In the genomic region with DNA sequence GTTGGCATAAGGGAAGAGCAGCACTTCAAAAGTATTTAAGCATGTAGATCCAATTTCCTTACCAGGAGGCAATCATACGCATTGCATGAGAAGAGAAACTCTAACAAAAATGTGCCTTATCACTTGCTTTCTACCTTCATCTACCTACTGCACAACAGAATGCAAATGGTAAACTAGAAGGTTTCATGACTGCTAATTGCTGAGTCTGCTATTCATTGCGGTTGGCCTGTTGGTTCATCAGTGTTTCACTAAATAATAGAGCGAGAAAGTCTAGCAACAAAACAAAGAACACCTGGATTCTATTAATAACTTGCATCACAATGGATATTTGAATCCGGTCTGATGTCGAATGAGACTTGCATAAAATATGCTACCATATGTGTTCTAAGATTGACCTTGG, we compare ENCODE assay signal across 22 cellular contexts.
DNase-seq lines count a peak whose midpoint lies in the region; ATAC-seq, FAIRE-seq and TF ChIP-seq lines count a peak whose summit lies in the region.
"Had no signal": no experiment of that assay in that cellular context is flagged by ENCODE, and none has a peak within 500 bp of the region (broad histone marks: within the 10 kb centered on the region; RNA-seq: fewer than 3 reads in every experiment).

No MANE protein-coding gene starts in this region.

- CTCF ChIA-PET in HepG2 (lab: Yijun Ruan, JAX; ENCODE audit: low intra/inter-chr PET ratio, low total read pairs): no interaction called here

- H4K20me1 ChIP-seq in HepG2 (ENCODE audit: insufficient read depth, low read length): no peaks in the 10 kb centered on the region
- no peaks in the 10 kb centered on the region for H4K20me1 ChIP-seq in MM.1S (ENCODE audit: insufficient read depth, low read length)
- H4K20me1 ChIP-seq: BLaER1 treated with 17β-estradiol and CSF1 and Interleukin-3, amounts not matched to agents 10 nM and 100 nM had no signal

- in situ Hi-C loops in HepG2 (cut with HindIII; ENCODE audit: extremely low pct_ligation_motif_present, low pct_unique_long_range_greater_than_20kb): no loop called here

- 24% methylated on average over 5 of the region's 5 CpGs for WGBS in HepG2 (ENCODE audit: low lambda C conversion rate)
- 67% methylated on average over 5 of the region's 5 CpGs for WGBS in right lobe of liver (ENCODE audit: insufficient coverage, low coverage, low lambda C conversion rate, missing lambda C conversion rate)
- WGBS in endodermal cell (ENCODE audit: insufficient coverage in 1 of 2, insufficient read length in 1 of 2), 2 experiments: 94 to 98% methylated on average over 5 of the region's 5 CpGs

- peaks cover 11% of the 10 kb centered on the region for H3K4me1 Mint-ChIP-seq in endodermal cell
- H3K4me1 Mint-ChIP-seq: B cell had no signal

- H3K36me3 ChIP-seq in HepG2 (replicated peaks in 1 of 2; ENCODE audit: control insufficient read depth in 1 of 2, insufficient read depth in 2 of 2, low read length in 2 of 2) (no peaks in the 10 kb centered on the region), right lobe of liver (no peaks in the 10 kb centered on the region), MM.1S (replicated peaks; ENCODE audit: insufficient read depth, low read length) (no peaks in the 10 kb centered on the region), endodermal cell (ENCODE audit: control insufficient read depth, insufficient read depth, low read length) (no peaks in the 10 kb centered on the region), colonic mucosa (no peaks in the 10 kb centered on the region)
- H3K36me3 ChIP-seq: BLaER1 treated with 17β-estradiol and CSF1 and Interleukin-3, amounts not matched to agents 10 nM and 100 nM had no signal

- no peak for FAIRE-seq in HepG2 (lab: Jason Lieb, UNC)
- FAIRE-seq: A549, D721Med, G401.6, GM12891, GM19239 had no signal

- no peak for ATAC-seq in HepG2
- ATAC-seq in right lobe of liver: no peak
- ATAC-seq in GM19395 (IDR thresholded peaks at IDR 0.05; ENCODE audit: unreplicated experiment): no peak
- ATAC-seq: A549; CD8-positive, alpha-beta T cell had no signal

- TF ChIP-seq EP300 in HepG2 (IDR thresholded peaks at IDR 0.05; ENCODE audit: low read depth in 2 of 2, low read length in 2 of 2): no peak
- no peak for TF ChIP-seq EP300 in HepG2 (CRISPR knock-in tag; IDR thresholded peaks at IDR 0.05; ENCODE audit: borderline replicate concordance)

- H3K36me3 Mint-ChIP-seq in endodermal cell (ENCODE audit: low read depth): no peaks in the 10 kb centered on the region
- H3K36me3 Mint-ChIP-seq: CD8-positive, alpha-beta T cell had no signal

- no peak overlapping the region for H3K9ac ChIP-seq in HepG2 (ENCODE audit: insufficient read depth, low read depth, low read length)
- no peak overlapping the region for H3K9ac ChIP-seq in MM.1S (ENCODE audit: low read length)
- no peak overlapping the region for H3K9ac ChIP-seq in endodermal cell (ENCODE audit: extremely low read depth, low read length, poor library complexity, severe bottlenecking)
- H3K9ac ChIP-seq in colonic mucosa (ENCODE audit: low read depth in 2 of 2, low read length in 2 of 2): no peak overlapping the region
- H3K9ac ChIP-seq: BLaER1 treated with 17β-estradiol and CSF1 and Interleukin-3, amounts not matched to agents 10 nM and 100 nM had no signal

- H3K4me3 ChIP-seq in HepG2 (replicated peaks in 1 of 3; ENCODE audit: insufficient read depth in 1 of 3, low read depth in 2 of 3, low read length in 3 of 3) (no peak overlapping the region), right lobe of liver (no peak overlapping the region), MM.1S (ENCODE audit: low read length) (no peak overlapping the region), endodermal cell (ENCODE audit: low read length) (peak overlapping the region; percentile 42), colonic mucosa (no peak overlapping the region)
- H3K4me3 ChIP-seq: A549; BLaER1 treated with 17β-estradiol and CSF1 and Interleukin-3, amounts not matched to agents 10 nM and 100 nM had no signal

- no peaks in the 10 kb centered on the region for H3F3A ChIP-seq in MM.1S (ENCODE audit: insufficient read depth, low read length)

- H3K79me2 ChIP-seq in HepG2 (ENCODE audit: insufficient read depth, low read length): no peaks in the 10 kb centered on the region
- H3K79me2 ChIP-seq in MM.1S (ENCODE audit: low read length): no peaks in the 10 kb centered on the region

- H3K4me3 Mint-ChIP-seq in endodermal cell: no peak overlapping the region
- H3K4me3 Mint-ChIP-seq: B cell; CD4-positive, alpha-beta T cell; CD8-positive, alpha-beta T cell had no signal

- H3K27me3 Mint-ChIP-seq in endodermal cell (ENCODE audit: insufficient read depth): no peaks in the 10 kb centered on the region
- H3K27me3 Mint-ChIP-seq: B cell; CD4-positive, alpha-beta T cell had no signal

- TF ChIP-seq POLR2A in HepG2 (IDR thresholded peaks at IDR 0.05; ENCODE audit: insufficient read depth in 1 of 2, low read depth in 2 of 2, low read length in 2 of 2): no peak
- TF ChIP-seq POLR2A in right lobe of liver (IDR thresholded peaks at IDR 0.05): no peak

- no peak for TF ChIP-seq RAD21 in HepG2 (CRISPR knock-in tag; IDR thresholded peaks at IDR 0.05)

- TF ChIP-seq CTCF in HepG2 (CRISPR knock-in tag; IDR thresholded peaks at IDR 0.05) (no peak), right lobe of liver (IDR thresholded peaks at IDR 0.05) (no peak), MM.1S (IDR thresholded peaks at IDR 0.05; ENCODE audit: low read length) (no peak), endodermal cell (conservative IDR thresholded peaks at IDR 0.05) (no peak), colonic mucosa (IDR thresholded peaks at IDR 0.05) (no peak)

- H3K27ac Mint-ChIP-seq in endodermal cell: no peak overlapping the region
- H3K27ac Mint-ChIP-seq: B cell; CD4-positive, alpha-beta T cell; CD8-positive, alpha-beta T cell had no signal

- H3K4me2 ChIP-seq in HepG2 (ENCODE audit: low read depth, low read length): no peak overlapping the region
- H3K4me2 ChIP-seq in MM.1S (ENCODE audit: low read depth, low read length): 0 out of 2 replicates have a peak overlapping the region, but pooled peaks have one; percentile 8
- H3K4me2 ChIP-seq: A549; BLaER1 treated with 17β-estradiol and CSF1 and Interleukin-3, amounts not matched to agents 10 nM and 100 nM had no signal

- H3K4me1 ChIP-seq in HepG2 (ENCODE audit: insufficient read depth, low read length): no peaks in the 10 kb centered on the region
- H3K4me1 ChIP-seq in right lobe of liver: no peaks in the 10 kb centered on the region
- peaks cover 8% of the 10 kb centered on the region for H3K4me1 ChIP-seq in MM.1S (ENCODE audit: low read length)
- peaks cover 5% of the 10 kb centered on the region for H3K4me1 ChIP-seq in endodermal cell (ENCODE audit: control insufficient read depth, insufficient read depth, low read length)
- H3K4me1 ChIP-seq in colonic mucosa: no peaks in the 10 kb centered on the region
- H3K4me1 ChIP-seq: A549; BLaER1 treated with 17β-estradiol and CSF1 and Interleukin-3, amounts not matched to agents 10 nM and 100 nM; Caco-2 had no signal

- H2AFZ ChIP-seq in HepG2 (ENCODE audit: low read length) (no peak overlapping the region), MM.1S (ENCODE audit: low read length) (no peak overlapping the region)

- H3K27ac ChIP-seq in HepG2 (ENCODE audit: extremely low read length, insufficient read depth, low read length): no peak overlapping the region
- H3K27ac ChIP-seq in right lobe of liver: no peak overlapping the region
- peak overlapping the region; percentile 66 for H3K27ac ChIP-seq in MM.1S (ENCODE audit: low read length)
- no peak overlapping the region for H3K27ac ChIP-seq in endodermal cell (ENCODE audit: low read depth, low read length)
- no peak overlapping the region for H3K27ac ChIP-seq in colonic mucosa
- H3K27ac ChIP-seq: 22Rv1; A549; BLaER1 treated with 17β-estradiol and CSF1 and Interleukin-3, amounts not matched to agents 10 nM and 100 nM; C4-2B had no signal

- intact Hi-C loops in HepG2 (cut with micrococcal nuclease; ENCODE audit: unreplicated experiment) (no loop called here), right lobe of liver (cut with DNase I) (no loop called here), colonic mucosa (cut with DNase I) (no loop called here)

- no peaks in the 10 kb centered on the region for H3K27me3 ChIP-seq in HepG2 (ENCODE audit: control insufficient read depth in 1 of 2, insufficient read depth in 2 of 2, low read length in 2 of 2)
- no peaks in the 10 kb centered on the region for H3K27me3 ChIP-seq in right lobe of liver
- H3K27me3 ChIP-seq in MM.1S (replicated peaks; ENCODE audit: insufficient read depth, low read length): no peaks in the 10 kb centered on the region
- no peaks in the 10 kb centered on the region for H3K27me3 ChIP-seq in endodermal cell (ENCODE audit: control insufficient read depth, insufficient read depth, low read length, poor library complexity, severe bottlenecking)
- no peaks in the 10 kb centered on the region for H3K27me3 ChIP-seq in colonic mucosa
- H3K27me3 ChIP-seq: BLaER1 treated with 17β-estradiol and CSF1 and Interleukin-3, amounts not matched to agents 10 nM and 100 nM had no signal

- no TSS peak for BruUV-seq in HepG2 (replicated peaks; lab: Mats Ljungman, UMichigan)

- H3K9me3 ChIP-seq in HepG2 (ENCODE audit: low read length) (no peaks in the 10 kb centered on the region; the same call in 1 of the 2 replicates), right lobe of liver (no peaks in the 10 kb centered on the region), MM.1S (replicated peaks; ENCODE audit: insufficient read depth, low read length) (no peaks in the 10 kb centered on the region), endodermal cell (ENCODE audit: control insufficient read depth, low read length) (peaks cover 14% of the 10 kb centered on the region), colonic mucosa (no peaks in the 10 kb centered on the region)
- H3K9me3 ChIP-seq: A549 had no signal

- POLR2A ChIA-PET in HepG2 (lab: Yijun Ruan, JAX): no interaction called here

- no peaks in the 10 kb centered on the region for H3K9me2 ChIP-seq in MM.1S (replicated peaks; ENCODE audit: insufficient read depth, low read length)

- DNase-seq in HepG2 (ENCODE audit: low spot score) (no peak), right lobe of liver (no peak), MM.1S (peak; percentile 89), endodermal cell (no peak), colonic mucosa (no peak)
- DNase-seq: AML-193; Caco-2; Calu3; CD4-positive, alpha-beta T cell; CD8-positive, alpha-beta T cell; DMS79 treated with DMSO at 0.1 percent for 48 hours; GF-D8 had no signal

- H3K9me3 Mint-ChIP-seq in endodermal cell: peaks cover 10% of the 10 kb centered on the region
- H3K9me3 Mint-ChIP-seq: CD8-positive, alpha-beta T cell had no signal

TF ChIP-seq in HepG2, 621 proteins besides CTCF, POLR2A, EP300 and RAD21 (continues in another document):
- peak; percentile 39 for TF ChIP-seq MAFF (IDR thresholded peaks at IDR 0.05; ENCODE audit: low read depth, low read length)
- peak in 1 of 2 experiments; percentile 67; a peak in 3 of 4 replicates for TF ChIP-seq MAFK (conservative IDR thresholded peaks at IDR 0.05 in 1 of 2, IDR thresholded peaks at IDR 0.05 in 1 of 2; ENCODE audit: low read length in 2 of 2)
- no peak for TF ChIP-seq PCBP2 (optimal IDR thresholded peaks at IDR 0.05; ENCODE audit: low read depth, low read length, poor library complexity, severe bottlenecking)
